Comparison of ENCODE assay signal across 10 cellular contexts in genomic region chr2:151138507-151138906, GRCh38.
"Had no signal": no experiment of that assay in that cellular context is flagged by ENCODE, and none has a peak within 500 bp of the region (broad histone marks: within the 10 kb centered on the region; RNA-seq: fewer than 3 reads in every experiment).

No MANE protein-coding gene starts in this region.

- DNase-seq: activated CD4-positive, alpha-beta T cell treated with anti-CD3 and anti-CD28 coated beads, Interleukin-2, amount 10 ng/mL, durations not matched to agents 7 days and 5 days; activated CD8-positive, alpha-beta memory T cell treated with anti-CD3 and anti-CD28 coated beads, Interleukin-2, amount 50 U/mL, for 48 hours; activated gamma-delta T cell treated with Interleukin-2 at 50 U/mL for 16 hours; cerebellar nuclear complex; dermis blood vessel endothelial cell; heart right ventricle; sigmoid colon; stimulated activated CD4-positive, alpha-beta T cell treated with anti-CD3 and anti-CD28 coated beads, Interleukin-1b, Interleukin-23, amount 100 ng/mL, for 48 hours had no signal

- H3K4me3 ChIP-seq: gastroesophageal sphincter, heart right ventricle, sigmoid colon, thoracic aorta had no signal
